25 cellular contexts compared by ENCODE assay signal in genomic region chr5:103369125-103370120, GRCh38.
DNase-seq lines count a peak whose midpoint lies in the region; ATAC-seq, FAIRE-seq and TF ChIP-seq lines count a peak whose summit lies in the region.
"Had no signal": no experiment of that assay in that cellular context is flagged by ENCODE, and none has a peak within 500 bp of the region (broad histone marks: within the 10 kb centered on the region; RNA-seq: fewer than 3 reads in every experiment).

No MANE protein-coding gene starts in this region.

- H3K9me3 ChIP-seq in astrocyte (ENCODE audit: insufficient read depth, low read depth, low read length) = no peaks in the 10 kb centered on the region
- no peaks in the 10 kb centered on the region for H3K9me3 ChIP-seq in neural progenitor cell (ENCODE audit: low read depth)
- no peaks in the 10 kb centered on the region for H3K9me3 ChIP-seq in pancreas
- no peaks in the 10 kb centered on the region for H3K9me3 ChIP-seq in BE2C
- H3K9me3 ChIP-seq: A549, SJSA1 had no signal

- H3K27ac Mint-ChIP-seq in astrocyte (ENCODE audit: unreplicated experiment) (no peak overlapping the region), neural progenitor cell (no peak overlapping the region)
- H3K27ac Mint-ChIP-seq in T-helper 2 cell treated with Interferon-gamma antibody and Interleukin-4, amounts not matched to agents 5 μg/mL and 100 μg/mL, for 36 hours = no peak overlapping the region
- H3K27ac Mint-ChIP-seq: CD4-positive, CD25-positive, alpha-beta regulatory T cell had no signal

- no peak overlapping the region for H3K9ac ChIP-seq in astrocyte (ENCODE audit: low read length)
- H3K9ac ChIP-seq in neural progenitor cell = no peak overlapping the region
- H3K9ac ChIP-seq: GM23248, KMS-11 had no signal

- H2AFZ ChIP-seq in astrocyte (ENCODE audit: low read depth, low read length) (no peak overlapping the region), neural progenitor cell (replicated peaks) (no peak overlapping the region)
- H2AFZ ChIP-seq: GM23248 had no signal

- peak; percentile 88 for DNase-seq in DMS79 treated with DMSO at 0.1 percent for 48 hours (lab: John Stamatoyannopoulos, UW)
- DNase-seq in NCI-H128 (lab: John Stamatoyannopoulos, UW; ENCODE audit: unreplicated experiment) = peak; percentile 62
- no peak for DNase-seq in astrocyte (ENCODE audit: low read depth)
- peak; percentile 54 for DNase-seq in neural progenitor cell (ENCODE audit: low spot score)
- DNase-seq in pancreas = no peak
- DNase-seq in T-helper 2 cell treated with Interferon-gamma antibody and Interleukin-4, amounts not matched to agents 5 μg/mL and 100 μg/mL, for 36 hours (ENCODE audit: low spot score) = no peak
- no peak for DNase-seq in BE2C
- DNase-seq in activated CD4-positive, alpha-beta T cell treated with anti-CD3 and anti-CD28 coated beads, Interleukin-2, amount 50 U/mL, for 1 hour = no peak
- DNase-seq: CD4-positive, CD25-positive, alpha-beta regulatory T cell; DND-41; GM23248; IMR-90; NCI-H1105; NCI-H1694; NCI-H2171; NCI-H524 treated with DMSO at 0.1 percent for 48 hours; NCI-H82; OCI-M1 had no signal

- H3K27me3 ChIP-seq in astrocyte (ENCODE audit: insufficient read depth, low read length) = no peaks in the 10 kb centered on the region
- H3K27me3 ChIP-seq in neural progenitor cell = peaks cover 44% of the 10 kb centered on the region
- no peaks in the 10 kb centered on the region for H3K27me3 ChIP-seq in pancreas
- H3K27me3 ChIP-seq in BE2C = no peaks in the 10 kb centered on the region
- H3K27me3 ChIP-seq: SJSA1 had no signal

- H3K4me1 Mint-ChIP-seq in astrocyte (ENCODE audit: low read depth, unreplicated experiment) (no peaks in the 10 kb centered on the region), neural progenitor cell (peaks cover 35% of the 10 kb centered on the region)
- no peaks in the 10 kb centered on the region for H3K4me1 Mint-ChIP-seq in T-helper 2 cell treated with Interferon-gamma antibody and Interleukin-4, amounts not matched to agents 5 μg/mL and 100 μg/mL, for 36 hours (ENCODE audit: low read depth)
- H3K4me1 Mint-ChIP-seq: CD4-positive, CD25-positive, alpha-beta regulatory T cell had no signal

- H3K27ac ChIP-seq in astrocyte (ENCODE audit: low read depth, low read length) = no peak overlapping the region
- H3K27ac ChIP-seq in neural progenitor cell = no peak overlapping the region
- no peak overlapping the region for H3K27ac ChIP-seq in pancreas
- H3K27ac ChIP-seq: A549, GM23248, KMS-11, SJSA1 had no signal

- H3K36me3 ChIP-seq in astrocyte (ENCODE audit: insufficient read depth, low read length) (no peaks in the 10 kb centered on the region), neural progenitor cell (no peaks in the 10 kb centered on the region), pancreas (no peaks in the 10 kb centered on the region), BE2C (no peaks in the 10 kb centered on the region)
- H3K36me3 ChIP-seq: SJSA1 had no signal

- TF ChIP-seq CTCF in astrocyte (IDR thresholded peaks at IDR 0.05; ENCODE audit: insufficient read depth, low read depth, low read length) (no peak), neural progenitor cell (IDR thresholded peaks at IDR 0.05) (no peak), pancreas (IDR thresholded peaks at IDR 0.05) (no peak), BE2C (IDR thresholded peaks at IDR 0.05; ENCODE audit: low read depth, low read length) (no peak)

- peaks cover 7% of the 10 kb centered on the region for H3F3A ChIP-seq in neural progenitor cell (ENCODE audit: low read depth)

- no peaks in the 10 kb centered on the region for H3K36me3 Mint-ChIP-seq in astrocyte (ENCODE audit: low read depth, unreplicated experiment)
- H3K36me3 Mint-ChIP-seq in neural progenitor cell = no peaks in the 10 kb centered on the region
- no peaks in the 10 kb centered on the region for H3K36me3 Mint-ChIP-seq in T-helper 2 cell treated with Interferon-gamma antibody and Interleukin-4, amounts not matched to agents 5 μg/mL and 100 μg/mL, for 36 hours (ENCODE audit: low read depth)
- H3K36me3 Mint-ChIP-seq: CD4-positive, CD25-positive, alpha-beta regulatory T cell had no signal

- H3K4me2 ChIP-seq in astrocyte (ENCODE audit: low read length) (no peak overlapping the region), neural progenitor cell (peak overlapping the region; percentile 41)
- H3K4me2 ChIP-seq: A549, KMS-11 had no signal

- no peaks in the 10 kb centered on the region for H3K4me1 ChIP-seq in astrocyte (ENCODE audit: insufficient read depth, low read length)
- peaks cover 23% of the 10 kb centered on the region for H3K4me1 ChIP-seq in neural progenitor cell
- peaks cover 0 to 8% (median 0%) of the 10 kb centered on the region in 3 donors for H3K4me1 ChIP-seq in pancreas
- H3K4me1 ChIP-seq in BE2C = no peaks in the 10 kb centered on the region; the same call in 1 of the 2 replicates
- H3K4me1 ChIP-seq: A549, SJSA1 had no signal

- no peaks in the 10 kb centered on the region for H3K79me2 ChIP-seq in astrocyte (ENCODE audit: insufficient read depth, low read length)
- no peaks in the 10 kb centered on the region for H3K79me2 ChIP-seq in neural progenitor cell (ENCODE audit: low read depth)

- H3K4me3 Mint-ChIP-seq in astrocyte (ENCODE audit: unreplicated experiment) (no peak overlapping the region), neural progenitor cell (no peak overlapping the region)
- H3K4me3 Mint-ChIP-seq in T-helper 2 cell treated with Interferon-gamma antibody and Interleukin-4, amounts not matched to agents 5 μg/mL and 100 μg/mL, for 36 hours = no peak overlapping the region
- H3K4me3 Mint-ChIP-seq: CD4-positive, CD25-positive, alpha-beta regulatory T cell had no signal

- ATAC-seq in pancreas = no peak
- ATAC-seq: A549, HCT116, Right ventricle myocardium inferior had no signal

- WGBS in pancreas, 2 donors = 71 to 80% methylated on average over 2 of the region's 2 CpGs

- H3K27me3 Mint-ChIP-seq in astrocyte (ENCODE audit: low read depth, unreplicated experiment) (no peaks in the 10 kb centered on the region), neural progenitor cell (ENCODE audit: insufficient read depth, low read depth) (no peaks in the 10 kb centered on the region)
- peaks cover 12% of the 10 kb centered on the region for H3K27me3 Mint-ChIP-seq in T-helper 2 cell treated with Interferon-gamma antibody and Interleukin-4, amounts not matched to agents 5 μg/mL and 100 μg/mL, for 36 hours (ENCODE audit: low read depth)

- peak; percentile 34 for FAIRE-seq in astrocyte (lab: Jason Lieb, UNC)
- FAIRE-seq in pancreas (lab: Jason Lieb, UNC) = no peak
- FAIRE-seq: A549, GM12892, HTR-8/SVneo had no signal

- no peak overlapping the region for H3K4me3 ChIP-seq in astrocyte (ENCODE audit: insufficient read depth, low read depth, low read length)
- no peak overlapping the region for H3K4me3 ChIP-seq in neural progenitor cell
- H3K4me3 ChIP-seq in pancreas = no peak overlapping the region
- H3K4me3 ChIP-seq in BE2C (ENCODE audit: low read depth, low read length) = no peak overlapping the region
- H3K4me3 ChIP-seq: A549, GM23248, SJSA1 had no signal

- H3K9me3 Mint-ChIP-seq in astrocyte (ENCODE audit: unreplicated experiment) = peaks cover 2% of the 10 kb centered on the region
- H3K9me3 Mint-ChIP-seq in neural progenitor cell = peaks cover 4% of the 10 kb centered on the region
- no peaks in the 10 kb centered on the region for H3K9me3 Mint-ChIP-seq in T-helper 2 cell treated with Interferon-gamma antibody and Interleukin-4, amounts not matched to agents 5 μg/mL and 100 μg/mL, for 36 hours

- H4K20me1 ChIP-seq in astrocyte (ENCODE audit: insufficient read depth, low read length) (no peaks in the 10 kb centered on the region), neural progenitor cell (ENCODE audit: low read depth) (no peaks in the 10 kb centered on the region)

- intact Hi-C loops in pancreas (cut with DNase I) = loop anchor here in 1 of 3 donors (10.0 kb wide), 1 partner anchor 115 kb away; the partner anchor contains the start of gene MACIR

Comparison
In these comparisons a context has a peak if more than half of its experiments do, and no peak if none do; other contexts are left out.
1. DNase-seq: peak in DMS79 treated with DMSO at 0.1 percent for 48 hours (single experiment), NCI-H128 (single experiment) and neural progenitor cell (single experiment); none in astrocyte (single experiment), pancreas (0 of 6), T-helper 2 cell treated with Interferon-gamma antibody and Interleukin-4, amounts not matched to agents 5 μg/mL and 100 μg/mL, for 36 hours (single experiment), BE2C (single experiment) and activated CD4-positive, alpha-beta T cell treated with anti-CD3 and anti-CD28 coated beads, Interleukin-2, amount 50 U/mL, for 1 hour (single experiment).